1 cellular context compared by ENCODE assay signal in genomic region chr16:46883690-46884512, GRCh38.
TF ChIP-seq lines count a peak whose summit lies in the region.

TSS of gene GPT2 (plus strand) at chr16:46884362. CDS start at chr16:46884716, 354 bp downstream.

TF ChIP-seq in HepG2, 621 proteins besides CTCF, POLR2A, EP300 and RAD21 (continued from another document and continues in another):
- TF ChIP-seq ZNF574 (CRISPR knock-in tag; IDR thresholded peaks at IDR 0.05) (peak; percentile 79; the same call in 1 of the 2 replicates), ZBTB46 (CRISPR knock-in tag; IDR thresholded peaks at IDR 0.05; ENCODE audit: borderline replicate concordance) (no peak), ZNF44 (CRISPR knock-in tag; IDR thresholded peaks at IDR 0.05) (0 out of 2 replicates have a peak, but pooled peaks have one; percentile 68), KLF6 (CRISPR knock-in tag; IDR thresholded peaks at IDR 0.05) (peak; percentile 96), NR3C1 (CRISPR knock-in tag; IDR thresholded peaks at IDR 0.05) (no peak), WIZ (CRISPR knock-in tag; IDR thresholded peaks at IDR 0.05) (peak; percentile 51; the same call in 1 of the 2 replicates), PHF20 (CRISPR knock-in tag; IDR thresholded peaks at IDR 0.05) (peak; percentile 60; the same call in 1 of the 2 replicates), DMTF1 (CRISPR knock-in tag; IDR thresholded peaks at IDR 0.05) (0 out of 2 replicates have a peak, but pooled peaks have one; percentile 79), NCOA1 (CRISPR knock-in tag; IDR thresholded peaks at IDR 0.05) (no peak), U2AF1 (optimal IDR thresholded peaks at IDR 0.05; ENCODE audit: low read depth, low read length) (no peak), THAP9 (CRISPR knock-in tag; IDR thresholded peaks at IDR 0.05; ENCODE audit: borderline replicate concordance) (peak; percentile 86; the same call in 1 of the 2 replicates), ZBTB14 (CRISPR knock-in tag; IDR thresholded peaks at IDR 0.05) (peak; percentile 84), YEATS4 (CRISPR knock-in tag; IDR thresholded peaks at IDR 0.05; ENCODE audit: borderline replicate concordance) (peak; percentile 99), ZSCAN21 (CRISPR knock-in tag; IDR thresholded peaks at IDR 0.05; ENCODE audit: borderline replicate concordance) (peak; percentile 93; the same call in 1 of the 2 replicates), NAIF1 (CRISPR knock-in tag; IDR thresholded peaks at IDR 0.05; ENCODE audit: borderline replicate concordance) (peak; percentile 95; the same call in 1 of the 2 replicates), MBD4 (IDR thresholded peaks at IDR 0.05; ENCODE audit: borderline replicate concordance, low read length) (no peak), PAF1 (CRISPR knock-in tag; IDR thresholded peaks at IDR 0.05) (no peak), ZNF550 (CRISPR knock-in tag; IDR thresholded peaks at IDR 0.05; ENCODE audit: borderline replicate concordance) (peak; percentile 93; the same call in 1 of the 2 replicates), ZNF296 (CRISPR knock-in tag; conservative IDR thresholded peaks at IDR 0.05) (peak; percentile 98), HDAC1 (CRISPR knock-in tag; IDR thresholded peaks at IDR 0.05) (peak; percentile 97), RAD51 (IDR thresholded peaks at IDR 0.05; ENCODE audit: borderline replicate concordance) (no peak), NFRKB (IDR thresholded peaks at IDR 0.05) (no peak), TARDBP (CRISPR knock-in tag; IDR thresholded peaks at IDR 0.05) (peak; percentile 77), FOXK2 (IDR thresholded peaks at IDR 0.05) (peak; percentile 36; the same call in 1 of the 2 replicates), ZNF431 (CRISPR knock-in tag; IDR thresholded peaks at IDR 0.05; ENCODE audit: borderline replicate concordance, low read depth) (peak; percentile 70; the same call in 1 of the 2 replicates), NRL (CRISPR knock-in tag; IDR thresholded peaks at IDR 0.05; ENCODE audit: borderline replicate concordance) (peak; percentile 67; the same call in 1 of the 2 replicates), RBFOX2 (IDR thresholded peaks at IDR 0.05; ENCODE audit: low read depth, low read length) (peak; percentile 98), YEATS2 (CRISPR knock-in tag; IDR thresholded peaks at IDR 0.05; ENCODE audit: borderline replicate concordance) (peak; percentile 81; the same call in 1 of the 2 replicates), SOX5 (CRISPR knock-in tag; IDR thresholded peaks at IDR 0.05; ENCODE audit: borderline replicate concordance) (peak; percentile 80), IRF2 (CRISPR knock-in tag; IDR thresholded peaks at IDR 0.05) (peak; percentile 71; the same call in 1 of the 2 replicates), ZNF34 (CRISPR knock-in tag; IDR thresholded peaks at IDR 0.05; ENCODE audit: borderline replicate concordance) (peak; percentile 91), EED (CRISPR knock-in tag; IDR thresholded peaks at IDR 0.05) (peak; percentile 94; the same call in 1 of the 2 replicates), ZFX (CRISPR knock-in tag; IDR thresholded peaks at IDR 0.05; ENCODE audit: low read depth) (peak; percentile 87), ZFP91 (CRISPR knock-in tag; IDR thresholded peaks at IDR 0.05; ENCODE audit: borderline replicate concordance) (peak; percentile 97), CSRNP1 (CRISPR knock-in tag; IDR thresholded peaks at IDR 0.05) (no peak), NR2F6 (IDR thresholded peaks at IDR 0.05) (peak; percentile 64; the same call in 1 of the 2 replicates), NR2F6 (CRISPR knock-in tag; IDR thresholded peaks at IDR 0.05) (peak; percentile 87), MXD3 (CRISPR knock-in tag; IDR thresholded peaks at IDR 0.05) (peak; percentile 76), MTA1 (CRISPR knock-in tag; IDR thresholded peaks at IDR 0.05; ENCODE audit: borderline replicate concordance) (peak; percentile 98), SP140L (CRISPR knock-in tag; IDR thresholded peaks at IDR 0.05; ENCODE audit: borderline replicate concordance) (0 out of 2 replicates have a peak, but pooled peaks have one; percentile 25), SATB2 (CRISPR knock-in tag; IDR thresholded peaks at IDR 0.05) (no peak; the same call in none of the 2 replicates), FOXK1 (CRISPR knock-in tag; IDR thresholded peaks at IDR 0.05; ENCODE audit: borderline replicate concordance, low read depth) (peak; percentile 84), HMGA1 (CRISPR knock-in tag; conservative IDR thresholded peaks at IDR 0.05) (no peak), ZFP82 (CRISPR knock-in tag; IDR thresholded peaks at IDR 0.05; ENCODE audit: borderline replicate concordance) (peak; percentile 79; the same call in 1 of the 2 replicates), NFKBIZ (CRISPR knock-in tag; IDR thresholded peaks at IDR 0.05) (peak; percentile 86; the same call in 1 of the 2 replicates), UBTF (CRISPR knock-in tag; IDR thresholded peaks at IDR 0.05) (peak; percentile 98), ZNF781 (CRISPR knock-in tag; IDR thresholded peaks at IDR 0.05; ENCODE audit: borderline replicate concordance, not compliant biosample characterization) (peak; percentile 98), FIP1L1 (IDR thresholded peaks at IDR 0.05; ENCODE audit: borderline replicate concordance, insufficient read depth, low read depth, low read length) (peak; percentile 58; the same call in 1 of the 2 replicates), DPF2 (CRISPR knock-in tag; IDR thresholded peaks at IDR 0.05; ENCODE audit: borderline replicate concordance, low read depth) (peak; percentile 78)
